Comparison of ENCODE assay signal across 13 cellular contexts in the genomic region with DNA sequence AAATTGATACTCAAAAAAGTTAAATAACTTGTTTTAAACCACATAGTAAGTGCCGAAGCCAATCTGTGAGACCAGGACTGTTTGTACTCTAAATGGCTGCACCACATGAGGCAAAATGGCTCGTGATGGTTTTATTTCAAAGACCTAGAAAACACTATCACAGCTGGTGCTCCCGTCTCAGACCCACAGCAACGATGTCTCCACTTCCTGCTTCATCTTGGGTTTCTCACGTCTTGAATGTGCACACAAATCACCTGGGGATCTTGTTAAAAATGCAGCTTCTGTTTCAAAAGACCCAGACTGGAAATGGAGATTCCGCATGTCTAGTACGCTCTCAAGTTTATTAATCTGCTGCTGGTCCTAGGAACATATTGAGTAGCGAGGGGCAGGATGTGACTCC. TPM values are rescaled to one million over a fixed set of nuclear protein-coding genes. Genes with fewer than 3 reads are reported as not detected.
DNase-seq lines count a peak whose midpoint lies in the region; ATAC-seq and TF ChIP-seq lines count a peak whose summit lies in the region.
"Had no signal": no experiment of that assay in that cellular context is flagged by ENCODE, and none has a peak within 500 bp of the region (broad histone marks: within the 10 kb centered on the region; RNA-seq: fewer than 3 reads in every experiment).

No MANE protein-coding gene starts in this region.

- H3K79me2 ChIP-seq in neural progenitor cell (ENCODE audit: low read depth), result no peaks in the 10 kb centered on the region

- H3F3A ChIP-seq in neural progenitor cell (ENCODE audit: low read depth), result no peaks in the 10 kb centered on the region

- no peaks in the 10 kb centered on the region for H3K27me3 ChIP-seq in CD8-positive, alpha-beta T cell (ENCODE audit: insufficient read depth, low read length)
- H3K27me3 ChIP-seq in Peyer's patch (no peaks in the 10 kb centered on the region), neural progenitor cell (peaks cover 6% of the 10 kb centered on the region)
- H3K27me3 ChIP-seq: left lung had no signal

- peaks cover 85% of the 10 kb centered on the region for H3K4me1 Mint-ChIP-seq in CD8-positive, alpha-beta T cell (ENCODE audit: low read depth)
- H3K4me1 Mint-ChIP-seq in activated T-helper 17 cell treated with anti-CD3 and anti-CD28 coated beads, Interleukin-2, amount 50 U/mL, for 72 hours, result peaks cover 41% of the 10 kb centered on the region
- H3K4me1 Mint-ChIP-seq in neural progenitor cell, result peaks cover 4% of the 10 kb centered on the region

- no peaks in the 10 kb centered on the region for H3K9me3 ChIP-seq in CD8-positive, alpha-beta T cell (ENCODE audit: low read length)
- no peaks in the 10 kb centered on the region for H3K9me3 ChIP-seq in Peyer's patch
- no peaks in the 10 kb centered on the region for H3K9me3 ChIP-seq in mucosa of descending colon
- no peaks in the 10 kb centered on the region for H3K9me3 ChIP-seq in neural progenitor cell (ENCODE audit: low read depth)
- H3K9me3 ChIP-seq: BE2C, left lung had no signal

- DNase-seq in CD8-positive, alpha-beta T cell, result peak; percentile 24 to 75 (median 54)
- DNase-seq in Peyer's patch (peak in 2 of 3 donors; percentile 43 to 72), mucosa of descending colon (no peak), neural progenitor cell (ENCODE audit: low spot score) (no peak), COLO829 (ENCODE audit: low spot score) (no peak)
- DNase-seq: BE2C, GDM1, heart left ventricle, left lung had no signal

- H3K36me3 Mint-ChIP-seq in CD8-positive, alpha-beta T cell, result peaks cover 52% of the 10 kb centered on the region
- H3K36me3 Mint-ChIP-seq in activated T-helper 17 cell treated with anti-CD3 and anti-CD28 coated beads, Interleukin-2, amount 50 U/mL, for 72 hours (ENCODE audit: low read depth), result peaks cover 64% of the 10 kb centered on the region
- no peaks in the 10 kb centered on the region for H3K36me3 Mint-ChIP-seq in neural progenitor cell

- H3K27ac ChIP-seq in CD8-positive, alpha-beta T cell (ENCODE audit: low read depth, low read length), result peak overlapping the region; percentile 76
- H3K27ac ChIP-seq in Peyer's patch, result peak overlapping the region; percentile 68 to 73 (median 72)
- no peak overlapping the region for H3K27ac ChIP-seq in neural progenitor cell
- H3K27ac ChIP-seq: left lung had no signal

- TF ChIP-seq CTCF in CD8-positive, alpha-beta T cell (IDR thresholded peaks at IDR 0.05), result no peak
- no peak for TF ChIP-seq CTCF in Peyer's patch (IDR thresholded peaks at IDR 0.05)
- TF ChIP-seq CTCF in mucosa of descending colon (IDR thresholded peaks at IDR 0.05), result no peak
- no peak for TF ChIP-seq CTCF in neural progenitor cell (IDR thresholded peaks at IDR 0.05)

- no peak overlapping the region for H3K9ac ChIP-seq in neural progenitor cell

- no peak overlapping the region for H2AFZ ChIP-seq in neural progenitor cell (replicated peaks)

- no peak overlapping the region for H3K4me2 ChIP-seq in neural progenitor cell

- CTCF ChIA-PET in CD8-positive, alpha-beta T cell (lab: Charles Lee), result interaction anchor here (0.6 to 3.2 kb wide), 6 partner anchors 10 to 107 kb away, joined by 3 to 29 read pairs (median 6); a partner anchor contains a TSS

- peaks cover 5% of the 10 kb centered on the region for H3K36me3 ChIP-seq in CD8-positive, alpha-beta T cell (ENCODE audit: insufficient read depth, low read length)
- H3K36me3 ChIP-seq in Peyer's patch (no peaks in the 10 kb centered on the region), mucosa of descending colon (ENCODE audit: low read depth) (no peaks in the 10 kb centered on the region), neural progenitor cell (no peaks in the 10 kb centered on the region)
- H3K36me3 ChIP-seq: BE2C, heart left ventricle, left lung had no signal

- no peaks in the 10 kb centered on the region for H3K9me3 Mint-ChIP-seq in CD8-positive, alpha-beta T cell
- H3K9me3 Mint-ChIP-seq in activated T-helper 17 cell treated with anti-CD3 and anti-CD28 coated beads, Interleukin-2, amount 50 U/mL, for 72 hours, result peaks cover 3% of the 10 kb centered on the region
- H3K9me3 Mint-ChIP-seq in neural progenitor cell, result no peaks in the 10 kb centered on the region

- peak; percentile 60 for ATAC-seq in CD8-positive, alpha-beta T cell
- peak; percentile 12 for ATAC-seq in activated T-helper 17 cell treated with anti-CD3 and anti-CD28 coated beads, Interleukin-2, amount 50 U/mL, for 72 hours (replicated peaks)
- ATAC-seq in mucosa of descending colon (peak; percentile 51), HG03520 (IDR thresholded peaks at IDR 0.05; ENCODE audit: unreplicated experiment) (no peak), GM21423 (IDR thresholded peaks at IDR 0.05; ENCODE audit: unreplicated experiment) (no peak)
- ATAC-seq: heart left ventricle, left lung had no signal

- H3K4me3 ChIP-seq in CD8-positive, alpha-beta T cell (ENCODE audit: low read depth, low read length), result peak overlapping the region; percentile 90
- H3K4me3 ChIP-seq in Peyer's patch (peak overlapping the region; percentile 16 to 39 (median 31)), mucosa of descending colon (no peak overlapping the region), neural progenitor cell (no peak overlapping the region)

- peak overlapping the region; percentile 100 for H3K27ac Mint-ChIP-seq in CD8-positive, alpha-beta T cell
- H3K27ac Mint-ChIP-seq in activated T-helper 17 cell treated with anti-CD3 and anti-CD28 coated beads, Interleukin-2, amount 50 U/mL, for 72 hours, result peak overlapping the region; percentile 100
- no peak overlapping the region for H3K27ac Mint-ChIP-seq in neural progenitor cell

- intact Hi-C loops in CD8-positive, alpha-beta T cell (cut with DNase I, micrococcal nuclease), result loop anchor here (1.0 to 5.0 kb wide), 7 partner anchors 10 to 622 kb away; a partner anchor contains a TSS
- intact Hi-C loops in mucosa of descending colon (cut with DNase I, micrococcal nuclease), result no loop called here

- H4K20me1 ChIP-seq in neural progenitor cell (ENCODE audit: low read depth), result no peaks in the 10 kb centered on the region

- H3K4me3 Mint-ChIP-seq in CD8-positive, alpha-beta T cell, result peak overlapping the region; percentile 99
- peak overlapping the region; percentile 100 for H3K4me3 Mint-ChIP-seq in activated T-helper 17 cell treated with anti-CD3 and anti-CD28 coated beads, Interleukin-2, amount 50 U/mL, for 72 hours
- H3K4me3 Mint-ChIP-seq in neural progenitor cell, result no peak overlapping the region

- no peaks in the 10 kb centered on the region for H3K27me3 Mint-ChIP-seq in CD8-positive, alpha-beta T cell (ENCODE audit: low read depth)
- no peaks in the 10 kb centered on the region for H3K27me3 Mint-ChIP-seq in activated T-helper 17 cell treated with anti-CD3 and anti-CD28 coated beads, Interleukin-2, amount 50 U/mL, for 72 hours
- H3K27me3 Mint-ChIP-seq in neural progenitor cell (ENCODE audit: insufficient read depth, low read depth), result peaks cover 13% of the 10 kb centered on the region

- peaks cover 60% of the 10 kb centered on the region for H3K4me1 ChIP-seq in CD8-positive, alpha-beta T cell (ENCODE audit: insufficient read depth, low read length)
- H3K4me1 ChIP-seq in Peyer's patch (no peaks in the 10 kb centered on the region), mucosa of descending colon (ENCODE audit: low read depth) (peaks cover 4% of the 10 kb centered on the region), neural progenitor cell (no peaks in the 10 kb centered on the region)
- H3K4me1 ChIP-seq: heart left ventricle, left lung had no signal

- peak in 1 of 2 donors; percentile 3 for TF ChIP-seq POLR2A in Peyer's patch (IDR thresholded peaks at IDR 0.05)

- POLR2A ChIA-PET in CD8-positive, alpha-beta T cell (lab: Charles Lee), result interaction anchor here (0.9 to 13.9 kb wide), 9 partner anchors 10 to 130 kb away, joined by 3 to 336 read pairs (median 13); a partner anchor contains a TSS

RNA-seq across cellular contexts. Expression of a gene that starts 1.2 kb away (rescaled TPM):
- total RNA-seq in CD8-positive, alpha-beta T cell, result 100 to 1,000 TPM; 413 to 436 TPM
- 1 to 10 TPM; 6.6 to 9.9 (median 8.7) TPM for total RNA-seq in Peyer's patch
- 100 to 1,000 TPM; 338 to 500 TPM for total RNA-seq in activated T-helper 17 cell treated with anti-CD3 and anti-CD28 coated beads, Interleukin-2, amount 50 U/mL, for 72 hours
- total RNA-seq in mucosa of descending colon, result 1 to 10 TPM; 6.3 to 9.7 (median 9.7) TPM
- not detected in 2 replicates for total RNA-seq in neural progenitor cell (ENCODE audit: low replicate concordance)
- total RNA-seq: MCF 10A had no signal

RNA-seq across cellular contexts. Expression of a gene that starts 36.8 kb away (rescaled TPM):
- total RNA-seq in CD8-positive, alpha-beta T cell, result 100 to 1,000 TPM; 244 to 265 TPM
- total RNA-seq in Peyer's patch (10 to 100 TPM; 15.4 to 26.6 (median 21.1) TPM), mucosa of descending colon (1 to 10 TPM; 4.9 to 8.1 (median 7.7) TPM), neural progenitor cell (ENCODE audit: low replicate concordance) (not detected in 2 replicates)
- 100 to 1,000 TPM; 313 to 365 TPM for total RNA-seq in activated T-helper 17 cell treated with anti-CD3 and anti-CD28 coated beads, Interleukin-2, amount 50 U/mL, for 72 hours
- total RNA-seq: MCF 10A had no signal

RNA-seq across cellular contexts. Expression of a gene that starts 38.4 kb away (rescaled TPM):
- total RNA-seq in CD8-positive, alpha-beta T cell, result 10 to 100 TPM; 88.8 to 98.6 TPM
- total RNA-seq in Peyer's patch, result 1 to 10 TPM; 4.7 to 7.0 (median 5.4) TPM
- total RNA-seq in activated T-helper 17 cell treated with anti-CD3 and anti-CD28 coated beads, Interleukin-2, amount 50 U/mL, for 72 hours, result 100 to 1,000 TPM; 103 to 140 TPM
- total RNA-seq in mucosa of descending colon, result 1 to 10 TPM; 2.8 to 5.1 (median 4.2) TPM
- not detected in 2 replicates for total RNA-seq in neural progenitor cell (ENCODE audit: low replicate concordance)
- total RNA-seq: MCF 10A had no signal

RNA-seq across cellular contexts. Expression of a gene that starts 41.6 kb away (rescaled TPM):
- 1 to 10 TPM; 1.2 to 1.4 TPM for total RNA-seq in CD8-positive, alpha-beta T cell
- 10 to 100 TPM; 21.0 to 32.4 (median 22.3) TPM for total RNA-seq in Peyer's patch
- 10 to 100 TPM in 1 of 2 donors, 1 to 10 TPM in 1; 2.8 to 21.7 TPM for total RNA-seq in activated T-helper 17 cell treated with anti-CD3 and anti-CD28 coated beads, Interleukin-2, amount 50 U/mL, for 72 hours
- 10 to 100 TPM; 34.4 to 83.1 (median 72.4) TPM for total RNA-seq in mucosa of descending colon
- 1.9 and 2.3 TPM in 2 replicates for total RNA-seq in neural progenitor cell (ENCODE audit: low replicate concordance)

RNA-seq across cellular contexts. Expression of a gene that starts 53.6 kb away (rescaled TPM):
- total RNA-seq in CD8-positive, alpha-beta T cell, result 10 to 100 TPM; 15.3 to 16.8 TPM
- total RNA-seq in Peyer's patch, result 10 to 100 TPM in 1 of 4 donors, 1 to 10 TPM in 2, under 1 TPM in 1; 0.83 to 15.4 (median 7.8) TPM
- total RNA-seq in activated T-helper 17 cell treated with anti-CD3 and anti-CD28 coated beads, Interleukin-2, amount 50 U/mL, for 72 hours, result 100 to 1,000 TPM in 1 of 2 donors, 10 to 100 TPM in 1; 31.5 to 111 TPM
- 10 to 100 TPM in 1 of 3 donors, 1 to 10 TPM in 2; 4.9 to 19.6 (median 9.0) TPM for total RNA-seq in mucosa of descending colon
- total RNA-seq in neural progenitor cell (ENCODE audit: low replicate concordance), result 1.1 and 5.7 TPM in 2 replicates

Comparison
In these comparisons a context has a peak if more than half of its experiments do, and no peak if none do; other contexts are left out.
1. ATAC-seq: peak in CD8-positive, alpha-beta T cell (single experiment), activated T-helper 17 cell treated with anti-CD3 and anti-CD28 coated beads, Interleukin-2, amount 50 U/mL, for 72 hours (single experiment) and mucosa of descending colon (single experiment); none in HG03520 (single experiment) and GM21423 (single experiment).
2. DNase-seq: peak in CD8-positive, alpha-beta T cell (7 of 7) and Peyer's patch (2 of 3); none in mucosa of descending colon (0 of 3), neural progenitor cell (single experiment) and COLO829 (single experiment).
3. H3K4me3 ChIP-seq: peak in CD8-positive, alpha-beta T cell (single experiment) and Peyer's patch (4 of 4); none in mucosa of descending colon (single experiment) and neural progenitor cell (single experiment).
4. RNA of a gene that starts 1.2 kb away (total RNA-seq): 338 to 500 TPM in activated T-helper 17 cell treated with anti-CD3 and anti-CD28 coated beads, Interleukin-2, amount 50 U/mL, for 72 hours and 413 to 436 TPM in CD8-positive, alpha-beta T cell; 6.3 to 9.7 TPM in mucosa of descending colon, 6.6 to 9.9 TPM in Peyer's patch and not detected in neural progenitor cell; every median in the first group is over 10 times any median in the second.
5. RNA of a gene that starts 36.8 kb away (total RNA-seq): 313 to 365 TPM in activated T-helper 17 cell treated with anti-CD3 and anti-CD28 coated beads, Interleukin-2, amount 50 U/mL, for 72 hours and 244 to 265 TPM in CD8-positive, alpha-beta T cell; 15.4 to 26.6 TPM in Peyer's patch, 4.9 to 8.1 TPM in mucosa of descending colon and not detected in neural progenitor cell; every median in the first group is over 4 times any median in the second.
6. RNA of a gene that starts 38.4 kb away (total RNA-seq): 103 to 140 TPM in activated T-helper 17 cell treated with anti-CD3 and anti-CD28 coated beads, Interleukin-2, amount 50 U/mL, for 72 hours and 88.8 to 98.6 TPM in CD8-positive, alpha-beta T cell; 4.7 to 7.0 TPM in Peyer's patch, 2.8 to 5.1 TPM in mucosa of descending colon and not detected in neural progenitor cell; every median in the first group is over 10 times any median in the second.
7. intact Hi-C loops: an anchor here in CD8-positive, alpha-beta T cell (1.0 to 5.0 kb wide); none called in mucosa of descending colon.